In the genomic region with DNA sequence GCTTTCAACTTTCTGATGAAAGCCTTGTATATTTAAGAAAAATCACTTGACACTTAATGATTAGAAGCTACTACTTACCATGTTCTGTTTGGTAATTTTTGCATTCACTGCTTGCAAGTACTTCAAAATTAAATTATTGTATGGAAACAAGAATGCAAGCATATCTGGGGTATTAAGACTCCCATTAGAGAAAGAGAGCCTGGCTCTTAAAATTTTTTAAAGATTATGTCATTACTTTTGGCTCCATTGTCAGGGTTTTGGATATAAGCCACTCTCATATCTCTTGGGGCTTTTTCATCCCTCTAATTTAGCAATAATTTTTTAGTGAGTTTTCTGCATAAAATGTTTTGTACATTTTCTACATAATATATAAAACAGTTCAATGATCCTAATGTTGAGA, we compare ENCODE assay signal across 22 cellular contexts. TPM values are rescaled to one million over a fixed set of nuclear protein-coding genes. Genes with fewer than 3 reads are reported as not detected.
DNase-seq lines count a peak whose midpoint lies in the region; ATAC-seq, FAIRE-seq and TF ChIP-seq lines count a peak whose summit lies in the region.
"Had no signal": no experiment of that assay in that cellular context is flagged by ENCODE, and none has a peak within 500 bp of the region (broad histone marks: within the 10 kb centered on the region; RNA-seq: fewer than 3 reads in every experiment).

No MANE protein-coding gene starts in this region.

- no peaks in the 10 kb centered on the region for H3K9me2 ChIP-seq in GM23248 (ENCODE audit: insufficient read depth)

- H2AFZ ChIP-seq in GM23248: no peak overlapping the region

- no peak for TF ChIP-seq EP300 in tibial nerve (IDR thresholded peaks at IDR 0.05)

- FAIRE-seq in RCC 7860 (lab: Jason Lieb, UNC): no peak

- H3K4me1 Mint-ChIP-seq in osteocyte (ENCODE audit: unreplicated experiment): peaks cover 50% of the 10 kb centered on the region
- H3K4me1 Mint-ChIP-seq: H9, IgD-negative memory B cell had no signal

- H3F3A ChIP-seq in GM23248 (ENCODE audit: insufficient read depth): peaks cover 8% of the 10 kb centered on the region

- DNase-seq in GM23248 (peak; percentile 19), ascending aorta (ENCODE audit: low spot score in 2 of 2) (no peak), osteocyte (ENCODE audit: extremely low spot score, unreplicated experiment) (no peak), tibial nerve (ENCODE audit: low spot score in 2 of 2) (no peak), RCC 7860 (ENCODE audit: low spot score) (no peak), midbrain (lab: John Stamatoyannopoulos, UW) (no peak)
- DNase-seq: AML-193, DMS79, H9, Kasumi-1, MG63, NCI-H1048, NCI-H1436, NCI-H1930, NCI-H2171 treated with DMSO at 0.1 percent for 48 hours, NCI-H510A treated with DMSO at 0.1 percent for 48 hours, NCI-H774, OCI-M1, SHP77 treated with DMSO at 0.1 percent for 48 hours had no signal

- in situ Hi-C loops in GM23248 (cut with MboI): loop anchor here (10.0 to 25.0 kb wide), 2 partner anchors 120 to 228 kb away; partner anchors contain the start of gene MAP7D3

- TF ChIP-seq CTCF in ascending aorta (IDR thresholded peaks at IDR 0.05) (no peak), osteocyte (IDR thresholded peaks at IDR 0.05) (no peak), tibial nerve (IDR thresholded peaks at IDR 0.05) (no peak)

- H3K36me3 ChIP-seq in GM23248 (ENCODE audit: low read depth) (no peaks in the 10 kb centered on the region), ascending aorta (no peaks in the 10 kb centered on the region), tibial nerve (no peaks in the 10 kb centered on the region)
- H3K36me3 ChIP-seq: MG63 had no signal

- peak overlapping the region; percentile 7 for H3K27ac Mint-ChIP-seq in osteocyte (ENCODE audit: unreplicated experiment)
- H3K27ac Mint-ChIP-seq: H9, IgD-negative memory B cell had no signal

- no peaks in the 10 kb centered on the region for H4K20me1 ChIP-seq in GM23248 (ENCODE audit: insufficient read depth)

- intact Hi-C loops in ascending aorta (cut with DNase I): loop anchor here (5.0 kb wide), 2 partner anchors 88 to 113 kb away; partner anchors contain the start of gene FHL1

- H3K27me3 Mint-ChIP-seq in osteocyte (ENCODE audit: unreplicated experiment): no peaks in the 10 kb centered on the region
- H3K27me3 Mint-ChIP-seq: IgD-negative memory B cell had no signal

- no peak for ATAC-seq in HG03571 (IDR thresholded peaks at IDR 0.05; ENCODE audit: unreplicated experiment)

- H3K4me1 ChIP-seq in GM23248 (ENCODE audit: insufficient read depth): peaks cover 27% of the 10 kb centered on the region
- peaks cover 6 to 36% of the 10 kb centered on the region in 2 donors for H3K4me1 ChIP-seq in ascending aorta
- H3K4me1 ChIP-seq in tibial nerve: peaks cover 0 to 30% (median 4%) of the 10 kb centered on the region in 4 donors

- H3K27me3 ChIP-seq in GM23248 (replicated peaks; ENCODE audit: insufficient read depth) (no peaks in the 10 kb centered on the region), ascending aorta (no peaks in the 10 kb centered on the region), tibial nerve (peaks cover 0 to 6% of the 10 kb centered on the region in 2 donors)
- H3K27me3 ChIP-seq: MG63 had no signal

- peaks cover 5% of the 10 kb centered on the region for H3K9me3 Mint-ChIP-seq in osteocyte (ENCODE audit: unreplicated experiment)
- H3K9me3 Mint-ChIP-seq: IgD-negative memory B cell had no signal

- peaks cover 14% of the 10 kb centered on the region for H3K36me3 Mint-ChIP-seq in osteocyte (ENCODE audit: unreplicated experiment)
- H3K36me3 Mint-ChIP-seq: IgD-negative memory B cell had no signal

- no peak overlapping the region for H3K4me3 Mint-ChIP-seq in osteocyte (ENCODE audit: unreplicated experiment)
- H3K4me3 Mint-ChIP-seq: H9, IgD-negative memory B cell had no signal

- no peak overlapping the region for H3K9ac ChIP-seq in GM23248

- H3K9me3 ChIP-seq in GM23248 (ENCODE audit: low read depth) (no peaks in the 10 kb centered on the region), ascending aorta (no peaks in the 10 kb centered on the region), tibial nerve (no peaks in the 10 kb centered on the region)
- H3K9me3 ChIP-seq: MG63 had no signal

- H3K27ac ChIP-seq in GM23248: no peak overlapping the region
- H3K27ac ChIP-seq in ascending aorta: peak overlapping the region; percentile 35 to 84
- H3K27ac ChIP-seq in tibial nerve: peak overlapping the region in 3 of 4 donors; percentile 7 to 61 (median 9)
- H3K27ac ChIP-seq: C4-2B had no signal

- H3K79me2 ChIP-seq in GM23248 (ENCODE audit: insufficient read depth): no peaks in the 10 kb centered on the region

- no peak overlapping the region for H3K4me3 ChIP-seq in GM23248
- H3K4me3 ChIP-seq in ascending aorta: no peak overlapping the region
- H3K4me3 ChIP-seq in tibial nerve: no peak overlapping the region
- H3K4me3 ChIP-seq: MG63 had no signal

- H3K4me2 ChIP-seq in GM23248 (ENCODE audit: unreplicated experiment): peak overlapping the region; percentile 53

- TF ChIP-seq POLR2A in tibial nerve (IDR thresholded peaks at IDR 0.05): no peak

RNA-seq across cellular contexts. Expression of gene SLC9A6, which starts 49.4 kb away (rescaled TPM):
- total RNA-seq in GM23248 (2014; rRNA removed; shearing (Covaris generic)): 24.5 and 27.0 TPM in 2 replicates
- polyA plus RNA-seq in GM23248 (2016; fragmentation: Nextera tagmentation; extraction: Ambion mirVana): 11.4 and 13.1 TPM in 2 replicates
- total RNA-seq in ascending aorta (8.3 TPM), osteocyte (16.1 and 18.0 TPM in 2 replicates), tibial nerve (10 to 100 TPM; 12.9 to 23.9 (median 18.7) TPM)
